Comparison of ENCODE assay signal across 8 cellular contexts in the genomic region with DNA sequence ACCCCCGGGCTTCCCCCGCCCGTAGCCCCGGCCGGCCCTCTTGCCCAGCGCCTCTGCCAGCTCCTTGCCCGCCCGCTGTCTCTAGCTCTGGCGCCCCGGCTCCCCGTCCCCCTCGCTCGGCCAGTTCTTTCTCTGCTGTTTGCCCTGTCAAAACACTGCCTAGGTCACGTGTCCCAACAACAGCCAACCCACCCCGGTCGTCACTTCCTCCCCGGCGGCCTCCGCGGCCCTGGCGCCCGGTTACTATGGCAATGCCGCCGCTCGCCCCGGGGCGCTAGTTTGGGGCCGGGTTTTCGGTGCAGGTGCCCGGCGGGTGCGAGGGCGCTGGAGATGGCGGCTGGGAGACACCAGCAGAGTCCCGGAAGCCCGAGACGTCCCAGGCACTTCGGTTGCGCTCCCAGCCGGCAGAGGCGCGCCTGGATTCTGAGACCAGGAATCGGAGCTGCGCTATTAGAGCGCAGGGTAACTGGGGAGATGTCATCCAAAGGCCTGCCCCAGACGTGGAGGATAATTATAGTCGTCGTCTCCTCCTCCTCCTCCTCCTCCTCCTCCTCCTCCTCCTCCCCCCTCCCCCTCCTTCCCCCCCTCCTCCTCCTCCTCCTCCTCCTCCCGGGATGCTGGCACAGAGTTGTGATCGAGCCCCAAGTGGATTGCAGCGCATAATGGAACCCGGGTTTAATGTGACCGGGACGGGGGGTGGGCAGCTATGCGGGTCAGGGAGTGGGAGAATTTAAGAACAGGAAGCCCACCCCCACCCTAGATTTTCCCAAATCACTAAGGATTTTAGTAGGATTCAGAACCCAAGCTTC.
DNase-seq lines count a peak whose midpoint lies in the region; ATAC-seq and TF ChIP-seq lines count a peak whose summit lies in the region.

A gene with protein sequence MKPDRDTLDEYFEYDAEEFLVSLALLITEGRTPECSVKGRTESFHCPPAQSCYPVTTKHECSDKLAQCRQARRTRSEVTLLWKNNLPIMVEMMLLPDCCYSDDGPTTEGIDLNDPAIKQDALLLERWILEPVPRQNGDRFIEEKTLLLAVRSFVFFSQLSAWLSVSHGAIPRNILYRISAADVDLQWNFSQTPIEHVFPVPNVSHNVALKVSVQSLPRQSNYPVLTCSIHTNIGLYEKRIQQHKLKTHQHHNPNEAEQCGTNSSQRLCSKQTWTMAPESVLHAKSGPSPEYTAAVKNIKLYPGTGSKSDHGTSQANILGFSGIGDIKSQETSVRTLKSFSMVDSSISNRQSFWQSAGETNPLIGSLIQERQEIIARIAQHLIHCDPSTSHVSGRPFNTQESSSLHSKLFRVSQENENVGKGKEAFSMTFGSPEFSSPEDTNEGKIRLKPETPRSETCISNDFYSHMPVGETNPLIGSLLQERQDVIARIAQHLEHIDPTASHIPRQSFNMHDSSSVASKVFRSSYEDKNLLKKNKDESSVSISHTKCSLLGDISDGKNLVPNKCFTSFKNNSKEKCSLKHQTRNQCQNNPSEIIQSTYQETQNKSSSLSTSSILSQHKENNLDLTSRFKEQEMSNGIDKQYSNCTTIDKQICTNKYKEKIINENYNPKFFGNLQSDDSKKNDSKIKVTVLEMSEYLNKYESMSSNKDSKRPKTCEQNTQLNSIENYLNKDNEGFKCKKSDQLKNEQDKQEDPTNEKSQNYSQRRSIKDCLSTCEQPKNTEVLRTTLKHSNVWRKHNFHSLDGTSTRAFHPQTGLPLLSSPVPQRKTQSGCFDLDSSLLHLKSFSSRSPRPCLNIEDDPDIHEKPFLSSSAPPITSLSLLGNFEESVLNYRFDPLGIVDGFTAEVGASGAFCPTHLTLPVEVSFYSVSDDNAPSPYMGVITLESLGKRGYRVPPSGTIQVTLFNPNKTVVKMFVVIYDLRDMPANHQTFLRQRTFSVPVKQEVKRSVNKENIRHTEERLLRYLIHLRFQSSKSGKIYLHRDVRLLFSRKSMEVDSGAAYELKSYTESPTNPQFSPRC (minus strand): TSS at position 157 of the 809 bp plus-strand sequence. CDS start 1,367 bp downstream, outside the sequence.

- peak; percentile 77 for TF ChIP-seq POLR2A in GM19099 (IDR thresholded peaks at IDR 0.05; ENCODE audit: extremely low read depth, insufficient read length, low read depth)

- DNase-seq in AML-193 (lab: John Stamatoyannopoulos, UW) = peak; percentile 85 to 86
- peak; percentile 74 for DNase-seq in NCI-H510A (lab: John Stamatoyannopoulos, UW)
- DNase-seq in activated CD4-positive, alpha-beta T cell treated with anti-CD3 and anti-CD28 coated beads for 4 hours = peak; percentile 85 to 86
- DNase-seq in choroid plexus epithelial cell (ENCODE audit: low read depth) = peak; percentile 90
- DNase-seq in kidney glomerular epithelial cell (lab: John Stamatoyannopoulos, UW) = peak; percentile 85
- peak; percentile 63 to 76 for DNase-seq in stimulated activated CD4-positive, alpha-beta T cell treated with anti-CD3 and anti-CD28 coated beads, Interleukin-1b, Interleukin-23, amount 100 ng/mL, for 1 hour (ENCODE audit: low read depth in 2 of 2)

- no peak for TF ChIP-seq CTCF in choroid plexus epithelial cell (conservative IDR thresholded peaks at IDR 0.05; ENCODE audit: low read depth, low read length)

- ATAC-seq in HG03432 (IDR thresholded peaks at IDR 0.05; ENCODE audit: unreplicated experiment) = peak; percentile 79

- H3K4me3 ChIP-seq in choroid plexus epithelial cell (ENCODE audit: low read depth, low read length) = peak within 1 kb of the TSS; percentile 95

Comparison
In these comparisons a context has a peak if more than half of its experiments do, and no peak if none do; other contexts are left out.
1. Peak in every context shown above with its lines: DNase-seq, ATAC-seq and H3K4me3 ChIP-seq.